8 cellular contexts compared by ENCODE assay signal in genomic region chr16:67561824-67562525, GRCh38. TPM values are rescaled to one million over a fixed set of nuclear protein-coding genes. Genes with fewer than 3 reads are reported as not detected.
DNase-seq lines count a peak whose midpoint lies in the region; ATAC-seq and TF ChIP-seq lines count a peak whose summit lies in the region.

No MANE protein-coding gene starts in this region.

- no peaks in the 10 kb centered on the region for H3K9me3 Mint-ChIP-seq in T-cell

- ATAC-seq in HG02840 (IDR thresholded peaks at IDR 0.05; ENCODE audit: low FRiP score, unreplicated experiment): peak; percentile 72
- ATAC-seq in T-cell (replicated peaks in 1 of 4): peak; percentile 74 to 81 (median 76)
- peak; percentile 89 for ATAC-seq in left ventricle myocardium superior

- H3K36me3 ChIP-seq in prostate gland: no peaks in the 10 kb centered on the region

- POLR2A ChIA-PET in T-cell (lab: Charles Lee): interaction anchor here in 1 of 2 donors (0.5 kb wide), 1 partner anchor 39 kb away, joined by 4 read pairs; no protein-coding TSS in a partner anchor

- H3K4me1 ChIP-seq in prostate gland (replicated peaks): peaks cover 14% of the 10 kb centered on the region

- in situ Hi-C loops in GM13977 (cut with MboI; ENCODE audit: low pct_unique_long_range_greater_than_20kb, low sequenced_read_pairs, unreplicated experiment): no loop called here

- peaks cover 3% of the 10 kb centered on the region for H3K36me3 Mint-ChIP-seq in T-cell

- 0% methylated on average over 58 of the region's 76 CpGs for WGBS in prostate gland

- peak overlapping the region; percentile 94 to 99 for H3K27ac ChIP-seq in prostate gland

- DNase-seq in GM13977 (ENCODE audit: low spot score): peak; percentile 96
- peak; percentile 79 for DNase-seq in NCI-H1417 treated with DMSO at 0.1 percent for 48 hours (lab: John Stamatoyannopoulos, UW)
- DNase-seq in T-cell: peak; percentile 92 to 98 (median 96)
- DNase-seq in amniotic stem cell (lab: John Stamatoyannopoulos, UW): peak; percentile 98
- peak; percentile 98 for DNase-seq in left ventricle myocardium superior
- peak; percentile 92 for DNase-seq in prostate gland (ENCODE audit: low spot score)
- peak; percentile 97 for DNase-seq in ureter (ENCODE audit: low spot score)

- CTCF ChIA-PET in T-cell (lab: Charles Lee): interaction anchor here (0.5 to 6.4 kb wide), 12 partner anchors 9 to 666 kb away, joined by 3 to 64 read pairs (median 4); partner anchors contain the start of genes ATP6V0D1 (in 1 of the 2) and CARMIL2 (in 1 of the 2)

- intact Hi-C loops in left ventricle myocardium superior (cut with micrococcal nuclease): loop anchor here (5.0 kb wide), 1 partner anchor 105 kb away; the partner anchor contains the start of genes C16orf86 and ENKD1
- intact Hi-C loops in prostate gland (cut with DNase I): loop anchor here (5.0 kb wide), 1 partner anchor 40 kb away; no protein-coding TSS in a partner anchor

- H3K4me3 ChIP-seq in prostate gland: peak overlapping the region; percentile 86 to 97

- peak overlapping the region; percentile 92 to 94 for H3K27ac Mint-ChIP-seq in T-cell

- no peaks in the 10 kb centered on the region for H3K9me3 ChIP-seq in prostate gland

- TF ChIP-seq CTCF in GM13977 (IDR thresholded peaks at IDR 0.05; ENCODE audit: extremely low read depth, insufficient read depth, missing control alignments): no peak
- no peak for TF ChIP-seq CTCF in prostate gland (IDR thresholded peaks at IDR 0.05)

- no peaks in the 10 kb centered on the region for H3K27me3 ChIP-seq in prostate gland (replicated peaks; ENCODE audit: insufficient read depth)

- no peaks in the 10 kb centered on the region for H3K27me3 Mint-ChIP-seq in T-cell

- peak; percentile 76 for TF ChIP-seq POLR2A in prostate gland (IDR thresholded peaks at IDR 0.05)

- H3K4me1 Mint-ChIP-seq in T-cell: peaks cover 38 to 60% (median 45%) of the 10 kb centered on the region in 3 donors

- peak overlapping the region; percentile 85 to 88 (median 86) for H3K4me3 Mint-ChIP-seq in T-cell

RNA-seq across cellular contexts. Expression of gene CTCF, which starts 0.4 kb away (rescaled TPM):
- total RNA-seq in T-cell (10 to 100 TPM; 55.3 to 69.0 (median 64.0) TPM), left ventricle myocardium superior (32.8 TPM), prostate gland (10 to 100 TPM; 39.9 to 48.9 TPM), ureter (54.6 TPM)

RNA-seq across cellular contexts. Expression of gene RIPOR1, which starts 33.3 kb away (rescaled TPM):
- total RNA-seq in T-cell (10 to 100 TPM; 33.9 to 60.7 (median 52.4) TPM), left ventricle myocardium superior (76.1 TPM), prostate gland (100 to 1,000 TPM in 1 of 2 donors, 10 to 100 TPM in 1; 32.5 to 121 TPM), ureter (57.6 TPM)

Comparison
In these comparisons a context has a peak if more than half of its experiments do, and no peak if none do; other contexts are left out.
1. Peak in every context shown above with its lines: DNase-seq, ATAC-seq, H3K4me3 ChIP-seq and H3K27ac ChIP-seq.